11 cellular contexts compared by ENCODE assay signal in genomic region chr2:202909394-202910192, GRCh38. TPM values are rescaled to one million over a fixed set of nuclear protein-coding genes. Genes with fewer than 3 reads are reported as not detected.
DNase-seq lines count a peak whose midpoint lies in the region; ATAC-seq and TF ChIP-seq lines count a peak whose summit lies in the region.
"Had no signal": no experiment of that assay in that cellular context is flagged by ENCODE, and none has a peak within 500 bp of the region (broad histone marks: within the 10 kb centered on the region; RNA-seq: fewer than 3 reads in every experiment).

No MANE protein-coding gene starts in this region.

- no peaks in the 10 kb centered on the region for H3K9me3 Mint-ChIP-seq in CD8-positive, alpha-beta T cell
- no peaks in the 10 kb centered on the region for H3K9me3 Mint-ChIP-seq in activated T-helper 17 cell treated with anti-CD3 and anti-CD28 coated beads, Interleukin-2, amount 50 U/mL, for 72 hours
- peaks cover 10% of the 10 kb centered on the region for H3K9me3 Mint-ChIP-seq in mesothelial cell of epicardium

- H3K79me1 ChIP-seq in IMR-90 (ENCODE audit: low read depth in 1 of 2, low read length in 2 of 2) = peaks cover 9 to 21% of the 10 kb centered on the region in 2 experiments

- H3K27me3 ChIP-seq in CD8-positive, alpha-beta T cell (ENCODE audit: insufficient read depth, low read length) = no peaks in the 10 kb centered on the region
- H3K27me3 ChIP-seq in IMR-90 (ENCODE audit: control insufficient read depth, insufficient read depth, low read length) = no peaks in the 10 kb centered on the region

- no peaks in the 10 kb centered on the region for H3K27me3 Mint-ChIP-seq in CD8-positive, alpha-beta T cell (ENCODE audit: low read depth)
- H3K27me3 Mint-ChIP-seq in activated T-helper 17 cell treated with anti-CD3 and anti-CD28 coated beads, Interleukin-2, amount 50 U/mL, for 72 hours = no peaks in the 10 kb centered on the region
- no peaks in the 10 kb centered on the region for H3K27me3 Mint-ChIP-seq in mesothelial cell of epicardium (ENCODE audit: low read depth)

- H3K4me3 ChIP-seq in CD8-positive, alpha-beta T cell (ENCODE audit: low read depth, low read length) = no peak overlapping the region
- H3K4me3 ChIP-seq in IMR-90 (ENCODE audit: insufficient read depth, low read depth, low read length) = no peak overlapping the region

- H3K27ac ChIP-seq in CD8-positive, alpha-beta T cell (ENCODE audit: low read depth, low read length) = no peak overlapping the region
- no peak overlapping the region for H3K27ac ChIP-seq in IMR-90 (ENCODE audit: insufficient read depth, low read length)
- H3K27ac ChIP-seq: coronary artery had no signal

- H3K9me1 ChIP-seq in IMR-90 (ENCODE audit: insufficient read depth, low read length) = no peaks in the 10 kb centered on the region

- no peak overlapping the region for H2BK20ac ChIP-seq in IMR-90 (ENCODE audit: low read depth, low read length)

- no peak for TF ChIP-seq CTCF in CD8-positive, alpha-beta T cell (IDR thresholded peaks at IDR 0.05)
- no peak for TF ChIP-seq CTCF in IMR-90 (conservative IDR thresholded peaks at IDR 0.05; ENCODE audit: low read depth, low read length)
- no peak for TF ChIP-seq CTCF in mesothelial cell of epicardium (IDR thresholded peaks at IDR 0.05; ENCODE audit: unreplicated experiment)

- no peak overlapping the region for H2AK9ac ChIP-seq in IMR-90 (replicated peaks; ENCODE audit: low read depth, low read length, poor library complexity)

- DNase-seq in CD8-positive, alpha-beta T cell = no peak
- DNase-seq in IMR-90 (no peak), mesothelial cell of epicardium (ENCODE audit: low spot score in 2 of 2, unreplicated experiment in 2 of 2) (no peak), hippocampal formation (lab: John Stamatoyannopoulos, UW) (no peak), NAMALWA (ENCODE audit: low spot score) (no peak)
- DNase-seq in activated CD4-positive, alpha-beta T cell treated with anti-CD3 and anti-CD28 coated beads for 48 hours = no peak
- DNase-seq: activated CD4-positive, CD25-positive, alpha-beta regulatory T cell treated with anti-CD3 and anti-CD28 coated beads, Interleukin-2, amount 50 U/mL, for 72 hours; NCI-H2227 treated with DMSO at 0.1 percent for 48 hours had no signal

- no peak overlapping the region for H3K9ac ChIP-seq in IMR-90 (ENCODE audit: low read depth, low read length)

- H3K4me1 ChIP-seq in CD8-positive, alpha-beta T cell (ENCODE audit: insufficient read depth, low read length) = peaks cover 17% of the 10 kb centered on the region
- H3K4me1 ChIP-seq in IMR-90 (ENCODE audit: control insufficient read depth, insufficient read depth, low read length) = peaks cover 2% of the 10 kb centered on the region; the same call in 1 of the 2 replicates

- H4K91ac ChIP-seq in IMR-90 (ENCODE audit: insufficient read depth, low read depth, low read length) = no peak overlapping the region

- no peak overlapping the region for H3K4ac ChIP-seq in IMR-90 (ENCODE audit: low read depth, low read length)

- H4K20me1 ChIP-seq in IMR-90 (ENCODE audit: insufficient read depth, low read length) = no peaks in the 10 kb centered on the region

- CTCF ChIA-PET in CD8-positive, alpha-beta T cell (lab: Charles Lee) = no interaction called here
- CTCF ChIA-PET in IMR-90 (lab: Yijun Ruan, JAX) = interaction anchor here (0.7 kb wide), 1 partner anchor 335 kb away, joined by 3 read pairs; no protein-coding TSS in a partner anchor

- no peak overlapping the region for H3K14ac ChIP-seq in IMR-90 (replicated peaks; ENCODE audit: low read depth, low read length)

- peaks cover 44% of the 10 kb centered on the region for H3K4me1 Mint-ChIP-seq in CD8-positive, alpha-beta T cell (ENCODE audit: low read depth)
- H3K4me1 Mint-ChIP-seq in activated T-helper 17 cell treated with anti-CD3 and anti-CD28 coated beads, Interleukin-2, amount 50 U/mL, for 72 hours = peaks cover 19% of the 10 kb centered on the region
- H3K4me1 Mint-ChIP-seq in mesothelial cell of epicardium = peaks cover 20% of the 10 kb centered on the region

- no peak for TF ChIP-seq POLR2A in IMR-90 (IDR thresholded peaks at IDR 0.05; ENCODE audit: low read depth, low read length)

- H3K9me3 ChIP-seq in CD8-positive, alpha-beta T cell (ENCODE audit: low read length) = no peaks in the 10 kb centered on the region
- no peaks in the 10 kb centered on the region for H3K9me3 ChIP-seq in IMR-90 (ENCODE audit: control insufficient read depth, insufficient read depth, low read length)

- BruUV-seq in IMR-90 (replicated peaks; lab: Mats Ljungman, UMichigan) = no TSS peak

- no peak overlapping the region for H3K23ac ChIP-seq in IMR-90 (ENCODE audit: low read depth, low read length)

- H2AFZ ChIP-seq in IMR-90 (replicated peaks; ENCODE audit: low read length, poor library complexity) = no peak overlapping the region

- 100% methylated on average over 1 of the region's 6 CpGs; no CpG with 5 or more reads in 1 of the 2 experiments for WGBS in IMR-90 (ENCODE audit: extremely low coverage in 2 of 2, insufficient read length in 1 of 2), 2 experiments

- in situ Hi-C loops in IMR-90 (cut with MboI; ENCODE audit: low sequenced_read_pairs) = no loop called here

- H2BK15ac ChIP-seq in IMR-90 (ENCODE audit: low read depth, low read length) = no peak overlapping the region

- H3K36me3 ChIP-seq in CD8-positive, alpha-beta T cell (ENCODE audit: insufficient read depth, low read length) = peaks cover 7% of the 10 kb centered on the region
- H3K36me3 ChIP-seq in IMR-90 (ENCODE audit: control insufficient read depth, insufficient read depth, low read length) = 0 out of 2 replicates have a peak, but pooled peaks cover 2% of the 10 kb centered on the region

- no peak overlapping the region for H3K18ac ChIP-seq in IMR-90 (ENCODE audit: low read depth, low read length)

- intact Hi-C loops in CD8-positive, alpha-beta T cell (cut with DNase I, micrococcal nuclease) = loop anchor here (2.0 to 10.0 kb wide), 6 partner anchors 37 to 1267 kb away; partner anchors contain the start of genes BMPR2 (in 2 of the 2), NOP58 (in 2 of the 2), ICA1L (in 1 of the 2) and NBEAL1 (in 1 of the 2)
- intact Hi-C loops in IMR-90 (cut with micrococcal nuclease) = no loop called here

- TF ChIP-seq RAD21 in IMR-90 (IDR thresholded peaks at IDR 0.05; ENCODE audit: low read length) = no peak

- no peak overlapping the region for H2BK120ac ChIP-seq in IMR-90 (ENCODE audit: low read depth, low read length)

- no peak for ATAC-seq in CD8-positive, alpha-beta T cell
- no peak for ATAC-seq in IMR-90 (ENCODE audit: low read depth)
- no peak for ATAC-seq in activated T-helper 17 cell treated with anti-CD3 and anti-CD28 coated beads, Interleukin-2, amount 50 U/mL, for 72 hours (replicated peaks)
- ATAC-seq in GM18511 (IDR thresholded peaks at IDR 0.05; ENCODE audit: unreplicated experiment) = no peak

- H2BK5ac ChIP-seq in IMR-90 (ENCODE audit: low read depth, low read length, poor library complexity, severe bottlenecking) = no peak overlapping the region

- H3K36me3 Mint-ChIP-seq in CD8-positive, alpha-beta T cell = peaks cover 37% of the 10 kb centered on the region
- peaks cover 32% of the 10 kb centered on the region for H3K36me3 Mint-ChIP-seq in activated T-helper 17 cell treated with anti-CD3 and anti-CD28 coated beads, Interleukin-2, amount 50 U/mL, for 72 hours (ENCODE audit: low read depth)
- peaks cover 17% of the 10 kb centered on the region for H3K36me3 Mint-ChIP-seq in mesothelial cell of epicardium

- H2AK5ac ChIP-seq in IMR-90 (ENCODE audit: low read depth, low read length) = no peak overlapping the region

- H3K4me3 Mint-ChIP-seq in CD8-positive, alpha-beta T cell = peak overlapping the region; percentile 29
- peak overlapping the region; percentile 91 for H3K4me3 Mint-ChIP-seq in activated T-helper 17 cell treated with anti-CD3 and anti-CD28 coated beads, Interleukin-2, amount 50 U/mL, for 72 hours
- peak overlapping the region; percentile 96 for H3K4me3 Mint-ChIP-seq in mesothelial cell of epicardium

- H4K5ac ChIP-seq in IMR-90 (ENCODE audit: low read depth, low read length) = no peak overlapping the region

- no peak overlapping the region for H4K8ac ChIP-seq in IMR-90 (ENCODE audit: low read depth in 2 of 2, low read length in 2 of 2)

- POLR2A ChIA-PET in CD8-positive, alpha-beta T cell (lab: Charles Lee) = interaction anchor here (1.4 kb wide), 1 partner anchor 330 kb away, joined by 5 read pairs; the partner anchor contains the start of gene CYP20A1
- POLR2A ChIA-PET in IMR-90 (lab: Charles Lee; ENCODE audit: unreplicated experiment) = no interaction called here

- H3K4me2 ChIP-seq in IMR-90 (ENCODE audit: low read depth, low read length) = no peak overlapping the region

- H3K27ac Mint-ChIP-seq in CD8-positive, alpha-beta T cell = no peak overlapping the region
- H3K27ac Mint-ChIP-seq in activated T-helper 17 cell treated with anti-CD3 and anti-CD28 coated beads, Interleukin-2, amount 50 U/mL, for 72 hours = no peak overlapping the region
- H3K27ac Mint-ChIP-seq in mesothelial cell of epicardium = peak overlapping the region; percentile 47

- dilution Hi-C loops in IMR-90 (cut with HindIII; ENCODE audit: low sequenced_read_pairs, unreplicated experiment) = no loop called here

- H3K56ac ChIP-seq in IMR-90 (ENCODE audit: extremely low read depth, insufficient read depth, low read length) = no peak overlapping the region

RNA-seq across cellular contexts. Expression of gene WDR12, which starts 1.9 kb away (rescaled TPM):
- total RNA-seq in CD8-positive, alpha-beta T cell = 1 to 10 TPM; 4.7 to 6.4 TPM
- total RNA-seq in IMR-90 (2012; rRNA removed) (8.6 and 12.2 TPM in 2 replicates), mesothelial cell of epicardium (54.4 to 58.9 TPM (median 58.6 TPM) in 3 replicates)
- 11.1 and 17.0 TPM in 2 replicates for polyA plus RNA-seq in IMR-90 (2012; rRNA removed)
- 1.4 and 2.0 TPM in 2 replicates for polyA plus RNA-seq in IMR-90 (2012; cell fraction: cytosol; rRNA removed)
- 2.6 and 13.2 TPM in 2 replicates for polyA plus RNA-seq in IMR-90 (2012; cell fraction: nucleus; rRNA removed; ENCODE audit: low replicate concordance)
- 100 to 1,000 TPM in 1 of 2 donors, 10 to 100 TPM in 1; 53.0 to 100 TPM for total RNA-seq in activated T-helper 17 cell treated with anti-CD3 and anti-CD28 coated beads, Interleukin-2, amount 50 U/mL, for 72 hours

RNA-seq across cellular contexts. Expression of gene CARF, which starts 2.5 kb away (rescaled TPM):
- 1 to 10 TPM; 6.3 to 8.7 TPM for total RNA-seq in CD8-positive, alpha-beta T cell
- 3.1 and 5.6 TPM in 2 replicates for total RNA-seq in IMR-90 (2012; rRNA removed)
- 2.4 and 2.7 TPM in 2 replicates for polyA plus RNA-seq in IMR-90 (2012; rRNA removed)
- polyA plus RNA-seq in IMR-90 (2012; cell fraction: cytosol; rRNA removed) = 0.28 and 0.35 TPM in 2 replicates
- polyA plus RNA-seq in IMR-90 (2012; cell fraction: nucleus; rRNA removed; ENCODE audit: low replicate concordance) = 0.89 and 12.0 TPM in 2 replicates
- total RNA-seq in activated T-helper 17 cell treated with anti-CD3 and anti-CD28 coated beads, Interleukin-2, amount 50 U/mL, for 72 hours = 1 to 10 TPM; 4.1 to 5.5 TPM
- total RNA-seq in mesothelial cell of epicardium = 13.7 to 17.0 TPM (median 16.8 TPM) in 3 replicates

RNA-seq across cellular contexts. Expression of gene ICA1L, which starts 38.0 kb away (rescaled TPM):
- total RNA-seq in CD8-positive, alpha-beta T cell = 1 to 10 TPM; 1.8 to 2.1 TPM
- 1.8 and 1.9 TPM in 2 replicates for total RNA-seq in IMR-90 (2012; rRNA removed)
- polyA plus RNA-seq in IMR-90 (2012; rRNA removed) = 1.7 and 1.8 TPM in 2 replicates
- 0.34 and 0.48 TPM in 2 replicates for polyA plus RNA-seq in IMR-90 (2012; cell fraction: cytosol; rRNA removed)
- polyA plus RNA-seq in IMR-90 (2012; cell fraction: nucleus; rRNA removed; ENCODE audit: low replicate concordance) = 1.6 and 9.3 TPM in 2 replicates
- total RNA-seq in activated T-helper 17 cell treated with anti-CD3 and anti-CD28 coated beads, Interleukin-2, amount 50 U/mL, for 72 hours = 1 to 10 TPM; 2.0 to 3.2 TPM
- total RNA-seq in mesothelial cell of epicardium = 9.9 to 13.4 TPM (median 11.8 TPM) in 3 replicates

Comparison
In these comparisons a context has a peak if more than half of its experiments do, and no peak if none do; other contexts are left out.
1. H3K4me3 Mint-ChIP-seq: peak in every context shown above with its lines; median percentile 96 in mesothelial cell of epicardium; 91 in activated T-helper 17 cell treated with anti-CD3 and anti-CD28 coated beads, Interleukin-2, amount 50 U/mL, for 72 hours; 29 in CD8-positive, alpha-beta T cell.